ENCODE assay signal across 2 cellular contexts in the genomic region with DNA sequence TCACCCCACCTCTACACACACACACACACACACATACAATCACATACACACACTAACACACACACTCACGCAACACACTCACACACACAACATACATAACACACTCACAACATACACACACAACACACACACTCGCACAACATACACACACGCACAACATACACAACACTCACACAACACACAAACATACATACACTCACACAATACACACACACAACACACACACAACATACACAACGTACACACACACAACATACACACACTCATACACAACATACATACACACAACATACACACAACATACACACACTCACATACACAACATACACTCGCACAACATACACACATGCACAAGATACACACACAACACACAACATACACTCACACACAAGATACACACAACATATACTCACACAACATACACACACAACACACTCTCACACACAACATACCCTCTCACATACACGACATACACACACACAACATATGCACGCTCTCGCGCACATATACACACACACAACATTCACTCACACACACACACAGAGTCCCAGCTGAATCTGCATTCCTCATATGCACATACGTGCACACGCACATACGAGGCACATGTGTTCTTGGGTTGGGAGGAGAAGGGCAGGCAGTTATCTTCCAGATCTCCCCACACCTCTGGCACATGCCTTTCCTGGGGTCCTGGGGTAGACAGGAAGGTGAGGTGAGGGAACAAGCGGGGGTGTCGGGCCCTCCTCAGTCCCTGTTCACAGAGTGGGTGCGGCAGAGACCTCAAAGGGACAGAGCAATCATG.
TF ChIP-seq lines count a peak whose summit lies in the region.

No MANE protein-coding gene starts in this region.

TF ChIP-seq in HEK293, 187 proteins besides CTCF, POLR2A, EP300 and RAD21 (continues in another document):
- TF ChIP-seq ZBTB17 (tag by site-specific recombination; IDR thresholded peaks at IDR 0.05) (peak; percentile 32; the same call in 1 of the 2 replicates), KLF10 (tag by site-specific recombination; IDR thresholded peaks at IDR 0.05) (no peak), SALL2 (tag by site-specific recombination; IDR thresholded peaks at IDR 0.05; ENCODE audit: borderline replicate concordance) (peak; percentile 91; the same call in 1 of the 2 replicates), ZNF785 (tag by site-specific recombination; IDR thresholded peaks at IDR 0.05) (peak; percentile 84), ZNF155 (tag by site-specific recombination; IDR thresholded peaks at IDR 0.05) (0 out of 2 replicates have a peak, but pooled peaks have one; percentile 4), ZNF223 (tag by site-specific recombination; IDR thresholded peaks at IDR 0.05) (no peak), ZNF623 (tag by site-specific recombination; IDR thresholded peaks at IDR 0.05) (no peak), ZNF830 (tag by site-specific recombination; IDR thresholded peaks at IDR 0.05; ENCODE audit: low read depth) (no peak), ZNF292 (tag by site-specific recombination; IDR thresholded peaks at IDR 0.05; ENCODE audit: borderline replicate concordance, low read depth) (no peak), ZNF843 (tag by site-specific recombination; IDR thresholded peaks at IDR 0.05) (no peak), KLF1 (tag by site-specific recombination; IDR thresholded peaks at IDR 0.05) (no peak), ZNF266 (tag by site-specific recombination; IDR thresholded peaks at IDR 0.05; ENCODE audit: low read depth) (no peak), ZBTB48 (tag by site-specific recombination; IDR thresholded peaks at IDR 0.05) (0 out of 2 replicates have a peak, but pooled peaks have one; percentile 22), ZFHX2 (tag by site-specific recombination; conservative IDR thresholded peaks at IDR 0.05) (no peak), ZNF138 (tag by site-specific recombination; IDR thresholded peaks at IDR 0.05; ENCODE audit: borderline replicate concordance) (no peak), ZNF324 (tag by site-specific recombination; IDR thresholded peaks at IDR 0.05) (no peak), ZNF112 (tag by site-specific recombination; IDR thresholded peaks at IDR 0.05) (no peak), ZNF404 (tag by site-specific recombination; IDR thresholded peaks at IDR 0.05) (no peak), ZNF473 (tag by site-specific recombination; IDR thresholded peaks at IDR 0.05) (peak; percentile 61; the same call in 1 of the 2 replicates), ZNF776 (tag by site-specific recombination; IDR thresholded peaks at IDR 0.05; ENCODE audit: borderline replicate concordance) (no peak), ZNF175 (tag by site-specific recombination; IDR thresholded peaks at IDR 0.05) (no peak), ZBTB8A (tag by site-specific recombination; IDR thresholded peaks at IDR 0.05) (no peak), EGR2 (tag by site-specific recombination; IDR thresholded peaks at IDR 0.05; ENCODE audit: low read depth) (no peak), ZNF24 (tag by site-specific recombination; IDR thresholded peaks at IDR 0.05) (no peak), ZNF837 (tag by site-specific recombination; IDR thresholded peaks at IDR 0.05) (no peak), ZNF394 (tag by site-specific recombination; IDR thresholded peaks at IDR 0.05; ENCODE audit: borderline replicate concordance) (no peak), GFI1B (tag by site-specific recombination; IDR thresholded peaks at IDR 0.05) (no peak)
- TF ChIP-seq, protein P1, sequence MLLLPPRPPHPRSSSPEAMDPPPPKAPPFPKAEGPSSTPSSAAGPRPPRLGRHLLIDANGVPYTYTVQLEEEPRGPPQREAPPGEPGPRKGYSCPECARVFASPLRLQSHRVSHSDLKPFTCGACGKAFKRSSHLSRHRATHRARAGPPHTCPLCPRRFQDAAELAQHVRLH (tag by site-specific recombination; IDR thresholded peaks at IDR 0.05) = no peak
- TF ChIP-seq, protein P2, sequence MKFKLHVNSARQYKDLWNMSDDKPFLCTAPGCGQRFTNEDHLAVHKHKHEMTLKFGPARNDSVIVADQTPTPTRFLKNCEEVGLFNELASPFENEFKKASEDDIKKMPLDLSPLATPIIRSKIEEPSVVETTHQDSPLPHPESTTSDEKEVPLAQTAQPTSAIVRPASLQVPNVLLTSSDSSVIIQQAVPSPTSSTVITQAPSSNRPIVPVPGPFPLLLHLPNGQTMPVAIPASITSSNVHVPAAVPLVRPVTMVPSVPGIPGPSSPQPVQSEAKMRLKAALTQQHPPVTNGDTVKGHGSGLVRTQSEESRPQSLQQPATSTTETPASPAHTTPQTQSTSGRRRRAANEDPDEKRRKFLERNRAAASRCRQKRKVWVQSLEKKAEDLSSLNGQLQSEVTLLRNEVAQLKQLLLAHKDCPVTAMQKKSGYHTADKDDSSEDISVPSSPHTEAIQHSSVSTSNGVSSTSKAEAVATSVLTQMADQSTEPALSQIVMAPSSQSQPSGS (tag by site-specific recombination; IDR thresholded peaks at IDR 0.05; ENCODE audit: low read depth) = no peak
- TF ChIP-seq, protein P3, sequence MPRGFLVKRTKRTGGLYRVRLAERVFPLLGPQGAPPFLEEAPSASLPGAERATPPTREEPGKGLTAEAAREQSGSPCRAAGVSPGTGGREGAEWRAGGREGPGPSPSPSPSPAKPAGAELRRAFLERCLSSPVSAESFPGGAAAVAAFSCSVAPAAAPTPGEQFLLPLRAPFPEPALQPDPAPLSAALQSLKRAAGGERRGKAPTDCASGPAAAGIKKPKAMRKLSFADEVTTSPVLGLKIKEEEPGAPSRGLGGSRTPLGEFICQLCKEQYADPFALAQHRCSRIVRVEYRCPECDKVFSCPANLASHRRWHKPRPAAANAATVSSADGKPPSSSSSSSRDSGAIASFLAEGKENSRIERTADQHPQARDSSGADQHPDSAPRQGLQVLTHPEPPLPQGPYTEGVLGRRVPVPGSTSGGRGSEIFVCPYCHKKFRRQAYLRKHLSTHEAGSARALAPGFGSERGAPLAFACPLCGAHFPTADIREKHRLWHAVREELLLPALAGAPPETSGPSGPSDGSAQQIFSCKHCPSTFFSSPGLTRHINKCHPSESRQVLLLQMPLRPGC (tag by site-specific recombination; IDR thresholded peaks at IDR 0.05) = no peak
- TF ChIP-seq, protein P4, sequence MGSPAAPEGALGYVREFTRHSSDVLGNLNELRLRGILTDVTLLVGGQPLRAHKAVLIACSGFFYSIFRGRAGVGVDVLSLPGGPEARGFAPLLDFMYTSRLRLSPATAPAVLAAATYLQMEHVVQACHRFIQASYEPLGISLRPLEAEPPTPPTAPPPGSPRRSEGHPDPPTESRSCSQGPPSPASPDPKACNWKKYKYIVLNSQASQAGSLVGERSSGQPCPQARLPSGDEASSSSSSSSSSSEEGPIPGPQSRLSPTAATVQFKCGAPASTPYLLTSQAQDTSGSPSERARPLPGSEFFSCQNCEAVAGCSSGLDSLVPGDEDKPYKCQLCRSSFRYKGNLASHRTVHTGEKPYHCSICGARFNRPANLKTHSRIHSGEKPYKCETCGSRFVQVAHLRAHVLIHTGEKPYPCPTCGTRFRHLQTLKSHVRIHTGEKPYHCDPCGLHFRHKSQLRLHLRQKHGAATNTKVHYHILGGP (tag by site-specific recombination; IDR thresholded peaks at IDR 0.05) = 0 out of 2 replicates have a peak, but pooled peaks have one; percentile 43

TF ChIP-seq in H1, 55 proteins besides CTCF, POLR2A, EP300 and RAD21:
- TF ChIP-seq SAP30 (IDR thresholded peaks at IDR 0.05; ENCODE audit: insufficient read depth, insufficient replicate concordance, low read length) (no peak), JUN (IDR thresholded peaks at IDR 0.05; ENCODE audit: low read depth, low read length) (no peak), YY1 (IDR thresholded peaks at IDR 0.05; ENCODE audit: low read depth, low read length) (no peak), TBP (IDR thresholded peaks at IDR 0.05; ENCODE audit: low read depth, low read length) (no peak), TCF12 (IDR thresholded peaks at IDR 0.05; ENCODE audit: low read depth, low read length) (no peak), KDM1A (IDR thresholded peaks at IDR 0.05; ENCODE audit: borderline replicate concordance, low read length) (no peak), EGR1 (IDR thresholded peaks at IDR 0.05; ENCODE audit: borderline replicate concordance, low read depth, low read length) (no peak), BCL11A (IDR thresholded peaks at IDR 0.05; ENCODE audit: low read depth in 2 of 2, low read length in 2 of 2) (no peak), SIN3A (conservative IDR thresholded peaks at IDR 0.05 in 1 of 2, IDR thresholded peaks at IDR 0.05 in 1 of 2; ENCODE audit: low read depth in 1 of 2, low read length in 2 of 2) (no peak), POU5F1 (IDR thresholded peaks at IDR 0.05; ENCODE audit: low read depth, low read length) (no peak), GABPA (IDR thresholded peaks at IDR 0.05; ENCODE audit: borderline replicate concordance, insufficient read depth, low read length) (no peak), GTF2F1 (IDR thresholded peaks at IDR 0.05; ENCODE audit: borderline replicate concordance, low read depth, low read length) (no peak), CHD1 (IDR thresholded peaks at IDR 0.05; ENCODE audit: low read depth, low read length) (no peak), SP1 (IDR thresholded peaks at IDR 0.05; ENCODE audit: low read depth, low read length) (no peak), HDAC2 (IDR thresholded peaks at IDR 0.05; ENCODE audit: borderline replicate concordance in 1 of 2, low read depth in 2 of 2, low read length in 2 of 2) (no peak), CBX8 (IDR thresholded peaks at IDR 0.05; ENCODE audit: borderline replicate concordance, low read depth, low read length) (no peak), SP2 (IDR thresholded peaks at IDR 0.05; ENCODE audit: low read length) (no peak), ZNF274 (IDR thresholded peaks at IDR 0.05; ENCODE audit: borderline replicate concordance, extremely low read depth, low read length) (no peak), RNF2 (IDR thresholded peaks at IDR 0.05; ENCODE audit: borderline replicate concordance, low read depth, low read length, missing control alignments, poor library complexity, severe bottlenecking) (no peak)
- TF ChIP-seq, protein P5, sequence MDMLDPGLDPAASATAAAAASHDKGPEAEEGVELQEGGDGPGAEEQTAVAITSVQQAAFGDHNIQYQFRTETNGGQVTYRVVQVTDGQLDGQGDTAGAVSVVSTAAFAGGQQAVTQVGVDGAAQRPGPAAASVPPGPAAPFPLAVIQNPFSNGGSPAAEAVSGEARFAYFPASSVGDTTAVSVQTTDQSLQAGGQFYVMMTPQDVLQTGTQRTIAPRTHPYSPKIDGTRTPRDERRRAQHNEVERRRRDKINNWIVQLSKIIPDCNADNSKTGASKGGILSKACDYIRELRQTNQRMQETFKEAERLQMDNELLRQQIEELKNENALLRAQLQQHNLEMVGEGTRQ (IDR thresholded peaks at IDR 0.05; ENCODE audit: low read length) = no peak
TF ChIP-seq in H1: peak in this region for 0.
